8 cellular contexts compared by ENCODE assay signal in genomic region chr19:33522371-33522662, GRCh38. TPM values are rescaled to one million over a fixed set of nuclear protein-coding genes. Genes with fewer than 3 reads are reported as not detected.
DNase-seq lines count a peak whose midpoint lies in the region; ATAC-seq and TF ChIP-seq lines count a peak whose summit lies in the region.

No MANE protein-coding gene starts in this region.

- H3K9me3 Mint-ChIP-seq in activated T-cell treated with anti-CD3 and anti-CD28 coated beads, Interleukin-2, amount 50 U/mL, for 24 hours = no peaks in the 10 kb centered on the region
- H3K9me3 Mint-ChIP-seq in activated naive CD8-positive, alpha-beta T cell (ENCODE audit: low read depth) = no peaks in the 10 kb centered on the region

- H3K4me1 Mint-ChIP-seq in activated T-cell treated with anti-CD3 and anti-CD28 coated beads, Interleukin-2, amount 50 U/mL, for 24 hours (ENCODE audit: low read depth) = peaks cover 27% of the 10 kb centered on the region
- peaks cover 25% of the 10 kb centered on the region for H3K4me1 Mint-ChIP-seq in activated naive CD8-positive, alpha-beta T cell (ENCODE audit: low read depth)

- intact Hi-C loops in right lobe of liver (cut with DNase I) = no loop called here

- H3K27me3 ChIP-seq in right lobe of liver (no peaks in the 10 kb centered on the region), thoracic aorta (replicated peaks; ENCODE audit: insufficient read depth) (no peaks in the 10 kb centered on the region)

- H3K36me3 ChIP-seq in right lobe of liver = no peaks in the 10 kb centered on the region
- no peaks in the 10 kb centered on the region for H3K36me3 ChIP-seq in thoracic aorta

- no peak for TF ChIP-seq POLR2A in right lobe of liver (IDR thresholded peaks at IDR 0.05)

- H3K9me3 ChIP-seq in right lobe of liver (no peaks in the 10 kb centered on the region), thoracic aorta (no peaks in the 10 kb centered on the region)

- H3K27ac Mint-ChIP-seq in activated T-cell treated with anti-CD3 and anti-CD28 coated beads, Interleukin-2, amount 50 U/mL, for 24 hours = peak overlapping the region; percentile 87
- peak overlapping the region; percentile 88 for H3K27ac Mint-ChIP-seq in activated naive CD8-positive, alpha-beta T cell

- H3K27ac ChIP-seq in right lobe of liver (peak overlapping the region in 2 of 3 donors; percentile 2 to 47), thoracic aorta (no peak overlapping the region)

- no peaks in the 10 kb centered on the region for H3K27me3 Mint-ChIP-seq in activated T-cell treated with anti-CD3 and anti-CD28 coated beads, Interleukin-2, amount 50 U/mL, for 24 hours
- H3K27me3 Mint-ChIP-seq in activated naive CD8-positive, alpha-beta T cell = no peaks in the 10 kb centered on the region

- ATAC-seq in right lobe of liver = no peak
- no peak for ATAC-seq in thoracic aorta (ENCODE audit: insufficient number of reproducible peaks, low FRiP score, low read depth)
- no peak for ATAC-seq in HG02798 (IDR thresholded peaks at IDR 0.05; ENCODE audit: poor library complexity, unreplicated experiment)

- H3K4me3 Mint-ChIP-seq in activated T-cell treated with anti-CD3 and anti-CD28 coated beads, Interleukin-2, amount 50 U/mL, for 24 hours = peak overlapping the region; percentile 86
- peak overlapping the region; percentile 90 for H3K4me3 Mint-ChIP-seq in activated naive CD8-positive, alpha-beta T cell

- TF ChIP-seq CTCF in right lobe of liver (IDR thresholded peaks at IDR 0.05) (no peak), thoracic aorta (IDR thresholded peaks at IDR 0.05) (no peak)

- peaks cover 2% of the 10 kb centered on the region for H3K36me3 Mint-ChIP-seq in activated T-cell treated with anti-CD3 and anti-CD28 coated beads, Interleukin-2, amount 50 U/mL, for 24 hours (ENCODE audit: low read depth)
- no peaks in the 10 kb centered on the region for H3K36me3 Mint-ChIP-seq in activated naive CD8-positive, alpha-beta T cell

- WGBS in right lobe of liver (ENCODE audit: insufficient coverage, low coverage, low lambda C conversion rate, missing lambda C conversion rate) = 48% methylated on average over 2 of the region's 5 CpGs

- no peak for DNase-seq in activated T-cell treated with anti-CD3 and anti-CD28 coated beads, Interleukin-2, amount 50 U/mL, for 24 hours
- no peak for DNase-seq in activated T-cell treated with anti-CD3 and anti-CD28 coated beads, Interleukin-2, amount 50 U/mL, for 48 hours
- DNase-seq in right lobe of liver (no peak), thoracic aorta (ENCODE audit: low spot score) (no peak), D341Med (ENCODE audit: low spot score) (no peak)
- DNase-seq in activated CD4-positive, CD25-positive, alpha-beta regulatory T cell treated with anti-CD3 and anti-CD28 coated beads, Interleukin-2, amount 50 U/mL, for 72 hours = no peak

- H3K4me3 ChIP-seq in right lobe of liver = peak overlapping the region; percentile 79 to 99 (median 91)
- H3K4me3 ChIP-seq in thoracic aorta = peak overlapping the region; percentile 97

- H3K4me1 ChIP-seq in right lobe of liver (peaks cover 0 to 39% (median 10%) of the 10 kb centered on the region in 4 donors), thoracic aorta (ENCODE audit: control insufficient read depth in 1 of 2, low read depth in 2 of 2) (peaks cover 6 to 18% of the 10 kb centered on the region in 2 donors)

RNA-seq across cellular contexts. Expression of gene PEPD, which starts 0.7 kb away (rescaled TPM):
- total RNA-seq in right lobe of liver (100 to 1,000 TPM; 121 to 261 (median 167) TPM), thoracic aorta (10 to 100 TPM; 48.7 to 70.9 TPM)

Comparison
In these comparisons a context has a peak if more than half of its experiments do, and no peak if none do; other contexts are left out.
1. H3K27ac ChIP-seq: peak in right lobe of liver (2 of 3); none in thoracic aorta (0 of 2).